In the genomic region with DNA sequence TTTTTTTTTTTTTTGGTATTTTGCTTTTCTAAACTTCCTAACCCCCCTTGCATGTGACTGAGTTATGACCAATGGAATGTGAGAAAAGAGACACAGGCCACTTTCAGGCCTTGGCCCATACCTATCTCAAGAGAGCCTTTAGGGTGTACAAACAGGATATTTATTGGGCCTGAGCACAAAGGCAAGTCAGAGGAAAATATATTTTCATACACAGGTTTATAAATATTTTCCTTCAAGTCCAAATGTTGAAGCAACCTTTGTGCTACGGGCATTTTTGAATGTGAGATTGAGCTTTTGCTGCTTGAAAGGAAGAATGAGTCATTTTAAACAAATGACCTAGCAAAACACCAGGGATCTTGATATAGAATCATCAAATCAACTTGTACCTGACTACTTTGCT, we compare ENCODE assay signal across 23 cellular contexts.
DNase-seq lines count a peak whose midpoint lies in the region; TF ChIP-seq lines count a peak whose summit lies in the region.
"Had no signal": no experiment of that assay in that cellular context is flagged by ENCODE, and none has a peak within 500 bp of the region (broad histone marks: within the 10 kb centered on the region; RNA-seq: fewer than 3 reads in every experiment).

No MANE protein-coding gene starts in this region.

- no peaks in the 10 kb centered on the region for H3K27me3 Mint-ChIP-seq in MCF 10A (ENCODE audit: insufficient read depth, unreplicated experiment)
- H3K27me3 Mint-ChIP-seq: activated naive CD8-positive, alpha-beta T cell treated with anti-CD3 and anti-CD28 coated beads, Interleukin-2, amount 50 U/mL, for 24 hours; central memory CD8-positive, alpha-beta T cell; stimulated activated naive B cell treated with anti-CD40 and anti-IgM and Interleukin-4, amounts not matched to agents 10 μg/mL and 1 μg/mL and 100 μg/mL, for 72 hours had no signal

- H3K9me3 Mint-ChIP-seq in MCF 10A (ENCODE audit: unreplicated experiment), result peaks cover under 1% of the 10 kb centered on the region
- H3K9me3 Mint-ChIP-seq: activated naive CD8-positive, alpha-beta T cell treated with anti-CD3 and anti-CD28 coated beads, Interleukin-2, amount 50 U/mL, for 24 hours had no signal

- no peak for TF ChIP-seq EP300 in SK-N-SH (IDR thresholded peaks at IDR 0.05; ENCODE audit: borderline replicate concordance in 1 of 2, low read depth in 1 of 2, low read length in 1 of 2)

- intact Hi-C loops in MCF 10A (cut with micrococcal nuclease) (no loop called here), breast epithelium (cut with DNase I; ENCODE audit: low total_unique reads) (no loop called here), OCI-LY7 (cut with micrococcal nuclease; ENCODE audit: unreplicated experiment) (no loop called here)

- no peaks in the 10 kb centered on the region for H3K36me3 ChIP-seq in breast epithelium
- no peaks in the 10 kb centered on the region for H3K36me3 ChIP-seq in SK-N-SH (replicated peaks in 1 of 2; ENCODE audit: control insufficient read depth in 1 of 2, insufficient read depth in 2 of 2, low read length in 1 of 2)
- no peaks in the 10 kb centered on the region for H3K36me3 ChIP-seq in skeletal muscle satellite cell (ENCODE audit: insufficient read depth, low read length)
- no peaks in the 10 kb centered on the region for H3K36me3 ChIP-seq in OCI-LY7 (ENCODE audit: insufficient read depth, low read length)
- H3K36me3 ChIP-seq: right atrium auricular region, thyroid gland had no signal

- BruUV-seq in MCF 10A (replicated peaks; lab: Mats Ljungman, UMichigan), result no TSS peak
- no TSS peak for BruUV-seq in OCI-LY7 (replicated peaks; lab: Mats Ljungman, UMichigan)

- TF ChIP-seq CTCF in MCF 10A (IDR thresholded peaks at IDR 0.05; ENCODE audit: unreplicated experiment) (no peak), breast epithelium (IDR thresholded peaks at IDR 0.05) (no peak), SK-N-SH (IDR thresholded peaks at IDR 0.05) (no peak), GM20000 (IDR thresholded peaks at IDR 0.05; ENCODE audit: extremely low read depth, missing control alignments) (no peak), OCI-LY7 (conservative IDR thresholded peaks at IDR 0.05; ENCODE audit: low read length) (no peak)

- no peak for TF ChIP-seq POLR2A in breast epithelium (IDR thresholded peaks at IDR 0.05)

- 11% methylated on average over 1 of the region's 1 CpG for WGBS in SK-N-SH (ENCODE audit: low lambda C conversion rate)

- H3K4me3 ChIP-seq in breast epithelium (no peak overlapping the region), SK-N-SH (ENCODE audit: low read depth in 2 of 2, low read length in 1 of 2) (no peak overlapping the region), skeletal muscle satellite cell (ENCODE audit: low read length) (no peak overlapping the region), OCI-LY7 (ENCODE audit: low read depth, low read length, poor library complexity, severe bottlenecking) (no peak overlapping the region)
- H3K4me3 ChIP-seq: right atrium auricular region, thyroid gland had no signal

- H3K4me1 ChIP-seq in breast epithelium (no peaks in the 10 kb centered on the region), SK-N-SH (ENCODE audit: control insufficient read depth in 1 of 2, insufficient read depth in 2 of 2, low read depth in 1 of 2, low read length in 1 of 2) (0 out of 4 replicates have a peak, but pooled peaks cover 0 to 7% of the 10 kb centered on the region in 2 experiments), skeletal muscle satellite cell (ENCODE audit: control insufficient read depth, insufficient read depth, low read length) (peaks cover 17% of the 10 kb centered on the region), OCI-LY7 (ENCODE audit: insufficient read depth, low read length, poor library complexity, severe bottlenecking) (no peaks in the 10 kb centered on the region)
- H3K4me1 ChIP-seq: right atrium auricular region, thyroid gland had no signal

- H3K27me3 ChIP-seq in breast epithelium (no peaks in the 10 kb centered on the region), SK-N-SH (ENCODE audit: insufficient read depth) (no peaks in the 10 kb centered on the region), skeletal muscle satellite cell (ENCODE audit: control insufficient read depth, insufficient read depth, low read length) (no peaks in the 10 kb centered on the region)
- H3K27me3 ChIP-seq: right atrium auricular region, thyroid gland had no signal

- H3K36me3 Mint-ChIP-seq in MCF 10A (ENCODE audit: insufficient read depth, unreplicated experiment), result no peaks in the 10 kb centered on the region
- H3K36me3 Mint-ChIP-seq: stimulated activated naive B cell treated with anti-CD40 and anti-IgM and Interleukin-4, amounts not matched to agents 10 μg/mL and 1 μg/mL and 100 μg/mL, for 72 hours had no signal

- POLR2A ChIA-PET in MCF 10A (lab: Yijun Ruan, JAX), result interaction anchor here (1.1 kb wide), 1 partner anchor 51 kb away, joined by 3 read pairs; no protein-coding TSS in a partner anchor
- POLR2A ChIA-PET in SK-N-SH (lab: Yijun Ruan, JAX), result no interaction called here
- POLR2A ChIA-PET in OCI-LY7 (lab: Charles Lee), result interaction anchor here (0.6 kb wide), 1 partner anchor 21 kb away, joined by 3 read pairs; no protein-coding TSS in a partner anchor

- H3K9me3 ChIP-seq in breast epithelium, result no peaks in the 10 kb centered on the region
- H3K9me3 ChIP-seq in SK-N-SH, result no peaks in the 10 kb centered on the region
- no peaks in the 10 kb centered on the region for H3K9me3 ChIP-seq in skeletal muscle satellite cell (replicated peaks; ENCODE audit: low read length)
- H3K9me3 ChIP-seq in OCI-LY7 (ENCODE audit: low read length), result no peaks in the 10 kb centered on the region
- H3K9me3 ChIP-seq: right atrium auricular region, thyroid gland had no signal

- no peak overlapping the region for H3K4me3 Mint-ChIP-seq in MCF 10A (ENCODE audit: unreplicated experiment)
- H3K4me3 Mint-ChIP-seq: activated CD8-positive, alpha-beta T cell treated with anti-CD3 and anti-CD28 coated beads, Interleukin-2, amount 10 ng/mL, durations not matched to agents 7 days and 5 days; activated naive CD8-positive, alpha-beta T cell treated with anti-CD3 and anti-CD28 coated beads, Interleukin-2, amount 50 U/mL, for 24 hours; central memory CD8-positive, alpha-beta T cell; stimulated activated naive B cell treated with anti-CD40 and anti-IgM and Interleukin-4, amounts not matched to agents 10 μg/mL and 1 μg/mL and 100 μg/mL, for 72 hours had no signal

- H2AFZ ChIP-seq in SK-N-SH (ENCODE audit: low read depth) (peak overlapping the region; percentile 82; the same call in 1 of the 2 replicates), OCI-LY7 (ENCODE audit: low read length) (no peak overlapping the region)

- H4K20me1 ChIP-seq in SK-N-SH (ENCODE audit: insufficient read depth) (no peaks in the 10 kb centered on the region), OCI-LY7 (ENCODE audit: insufficient read depth, low read length) (no peaks in the 10 kb centered on the region)

- H3K27ac ChIP-seq in breast epithelium (no peak overlapping the region), SK-N-SH (ENCODE audit: low read depth in 2 of 2, low read length in 1 of 2) (peak overlapping the region in 1 of 2 experiments; percentile 58; a peak in 3 of 4 replicates), OCI-LY7 (ENCODE audit: low read depth, low read length, poor library complexity, severe bottlenecking) (no peak overlapping the region)
- H3K27ac ChIP-seq: C4-2B, right atrium auricular region, thyroid gland had no signal

- H3F3A ChIP-seq in SK-N-SH (replicated peaks; ENCODE audit: insufficient read depth), result peaks cover 2% of the 10 kb centered on the region

- no peak for TF ChIP-seq RAD21 in SK-N-SH (IDR thresholded peaks at IDR 0.05; ENCODE audit: low read length)

- CTCF ChIA-PET in MCF 10A (lab: Yijun Ruan, JAX), result interaction anchor here (0.6 to 1.8 kb wide), 2 partner anchors 30 to 250 kb away, joined by 4 read pairs; no protein-coding TSS in a partner anchor
- CTCF ChIA-PET in SK-N-SH (lab: Yijun Ruan, JAX), result no interaction called here
- CTCF ChIA-PET in OCI-LY7 (lab: Charles Lee; ENCODE audit: unreplicated experiment), result no interaction called here

- peak; percentile 35 for DNase-seq in MCF 10A (ENCODE audit: unreplicated experiment)
- DNase-seq in breast epithelium (ENCODE audit: low spot score in 2 of 2), result no peak
- DNase-seq in SK-N-SH, result no peak
- DNase-seq in fibroblast of peridontal ligament (ENCODE audit: extremely low read depth), result peak; percentile 38
- no peak for DNase-seq in GM20000 (ENCODE audit: low spot score)
- DNase-seq in pons (ENCODE audit: low spot score), result no peak
- DNase-seq in OCI-LY7 (ENCODE audit: low spot score), result no peak
- DNase-seq: 8988T; activated CD4-positive, CD25-positive, alpha-beta regulatory T cell; activated CD8-positive, alpha-beta T cell treated with anti-CD3 and anti-CD28 coated beads, Interleukin-2, amount 10 ng/mL, durations not matched to agents 7 days and 5 days; activated naive CD8-positive, alpha-beta T cell treated with anti-CD3 and anti-CD28 coated beads, Interleukin-2, amount 50 U/mL, for 24 hours; DMS153; effector CD4-positive, alpha-beta T cell; MM.1S; NCI-H187; NCI-H446 treated with DMSO at 0.1 percent for 48 hours; SHP77 treated with DMSO at 0.1 percent for 48 hours; stimulated activated naive B cell treated with anti-CD40 and anti-IgM and Interleukin-4, amounts not matched to agents 10 μg/mL and 1 μg/mL and 100 μg/mL, for 72 hours; thyroid gland had no signal

- no peak overlapping the region for H3K27ac Mint-ChIP-seq in MCF 10A (ENCODE audit: low read depth, unreplicated experiment)
- H3K27ac Mint-ChIP-seq: activated CD8-positive, alpha-beta T cell treated with anti-CD3 and anti-CD28 coated beads, Interleukin-2, amount 10 ng/mL, durations not matched to agents 7 days and 5 days; activated naive CD8-positive, alpha-beta T cell treated with anti-CD3 and anti-CD28 coated beads, Interleukin-2, amount 50 U/mL, for 24 hours; stimulated activated naive B cell treated with anti-CD40 and anti-IgM and Interleukin-4, amounts not matched to agents 10 μg/mL and 1 μg/mL and 100 μg/mL, for 72 hours had no signal

- H3K79me2 ChIP-seq in SK-N-SH (ENCODE audit: insufficient read depth) (no peaks in the 10 kb centered on the region), OCI-LY7 (ENCODE audit: insufficient read depth, low read depth, low read length) (no peaks in the 10 kb centered on the region)

- peak overlapping the region; percentile 23; the same call in 1 of the 2 replicates for H3K9ac ChIP-seq in SK-N-SH
- H3K9ac ChIP-seq in skeletal muscle satellite cell (ENCODE audit: low read depth, low read length), result no peak overlapping the region

- H3K4me1 Mint-ChIP-seq in MCF 10A (ENCODE audit: insufficient read depth, unreplicated experiment), result peaks cover 12% of the 10 kb centered on the region
- H3K4me1 Mint-ChIP-seq: activated naive CD8-positive, alpha-beta T cell treated with anti-CD3 and anti-CD28 coated beads, Interleukin-2, amount 50 U/mL, for 24 hours; central memory CD8-positive, alpha-beta T cell; stimulated activated naive B cell treated with anti-CD40 and anti-IgM and Interleukin-4, amounts not matched to agents 10 μg/mL and 1 μg/mL and 100 μg/mL, for 72 hours had no signal

- no peak overlapping the region for H3K4me2 ChIP-seq in SK-N-SH
- peak overlapping the region; percentile 22 for H3K4me2 ChIP-seq in skeletal muscle satellite cell (ENCODE audit: low read length)
- no peak overlapping the region for H3K4me2 ChIP-seq in OCI-LY7 (ENCODE audit: low read length)

- no peaks in the 10 kb centered on the region for H3K9me2 ChIP-seq in SK-N-SH
- no peaks in the 10 kb centered on the region for H3K9me2 ChIP-seq in OCI-LY7 (ENCODE audit: insufficient read depth, low read length)

Comparison
In these comparisons a context has a peak if more than half of its experiments do, and no peak if none do; other contexts are left out.
1. DNase-seq: peak in MCF 10A (single experiment) and fibroblast of peridontal ligament (single experiment); none in breast epithelium (0 of 2), SK-N-SH (single experiment), GM20000 (single experiment), pons (single experiment) and OCI-LY7 (single experiment).